ENCODE assay signal across 8 cellular contexts in the genomic region with DNA sequence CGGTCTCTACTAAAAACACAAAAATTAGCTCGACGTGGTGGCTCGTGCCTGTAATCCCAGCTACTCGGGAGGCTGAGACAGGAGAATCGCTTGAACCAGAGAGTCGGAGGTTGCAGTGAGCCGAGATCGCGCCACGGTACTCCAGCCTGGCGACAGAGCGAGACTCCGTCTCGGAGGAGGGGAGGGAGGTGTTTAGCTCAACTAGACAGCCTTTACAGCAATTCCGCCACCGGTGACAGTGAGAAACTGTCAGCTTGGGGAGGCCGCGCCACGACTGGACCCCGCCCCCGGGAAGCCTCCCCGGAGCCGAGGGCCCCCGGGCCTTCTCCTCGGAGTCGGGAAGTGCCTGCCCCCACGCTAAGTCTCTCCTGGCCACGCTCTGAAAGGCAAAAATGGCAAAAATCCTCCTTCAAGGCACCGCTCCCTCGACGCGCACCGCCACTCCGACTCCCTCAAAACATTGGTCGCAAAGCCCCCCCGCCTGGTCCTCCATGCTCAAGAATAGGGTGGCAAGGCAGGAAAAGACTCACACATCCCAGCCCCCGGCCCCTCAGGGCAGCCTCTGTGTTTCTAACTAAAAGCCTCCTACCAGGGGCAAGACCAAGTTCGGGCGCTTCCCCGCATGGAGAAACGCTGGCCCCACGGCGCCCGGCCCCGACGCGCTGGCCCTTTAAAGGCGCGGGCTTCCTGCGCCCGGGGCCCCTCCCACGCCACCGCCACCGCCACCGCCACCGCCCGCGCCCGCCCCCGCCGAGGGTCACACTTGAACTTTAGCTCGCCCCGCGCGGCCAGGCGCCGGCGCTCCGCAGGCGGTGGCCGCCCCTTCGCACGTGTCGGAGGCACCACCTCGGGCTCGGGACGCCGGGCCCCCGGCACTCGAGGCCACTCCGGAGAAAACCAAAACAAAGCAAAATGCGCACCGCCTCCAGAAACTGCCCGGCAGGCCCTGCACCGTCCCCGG. TPM values are rescaled to one million over a fixed set of nuclear protein-coding genes. Genes with fewer than 3 reads are reported as not detected.
DNase-seq lines count a peak whose midpoint lies in the region; ATAC-seq and TF ChIP-seq lines count a peak whose summit lies in the region.

No MANE protein-coding gene starts in this region.

- H3K36me3 Mint-ChIP-seq in activated naive CD4-positive, alpha-beta T cell treated with anti-CD3 and anti-CD28 coated beads, Interleukin-2, amount 50 U/mL, for 72 hours, result peaks cover 32 to 35% of the 10 kb centered on the region in 2 donors

- ATAC-seq in HG02852 (IDR thresholded peaks at IDR 0.05; ENCODE audit: unreplicated experiment), result peak; percentile 20
- ATAC-seq in activated naive CD4-positive, alpha-beta T cell treated with anti-CD3 and anti-CD28 coated beads, Interleukin-2, amount 50 U/mL, for 72 hours, result peak; percentile 30 to 44

- H3K36me3 ChIP-seq in SJCRH30, result no peaks in the 10 kb centered on the region
- no peaks in the 10 kb centered on the region for H3K36me3 ChIP-seq in cardiac muscle cell

- H3K4me1 ChIP-seq in SJCRH30, result peaks cover 7% of the 10 kb centered on the region
- peaks cover 19% of the 10 kb centered on the region for H3K4me1 ChIP-seq in cardiac muscle cell (ENCODE audit: low read depth)

- H3K4me3 ChIP-seq in GM12864 (ENCODE audit: low read depth, low read length) (peak overlapping the region; percentile 60), SJCRH30 (peak overlapping the region; percentile 90), cardiac muscle cell (peak overlapping the region; percentile 93)

- H3K27ac Mint-ChIP-seq in activated naive CD4-positive, alpha-beta T cell treated with anti-CD3 and anti-CD28 coated beads, Interleukin-2, amount 50 U/mL, for 72 hours, result peak overlapping the region; percentile 99

- TF ChIP-seq CTCF in GM12864 (IDR thresholded peaks at IDR 0.05; ENCODE audit: low read depth, low read length, missing control alignments) (no peak), cardiac muscle cell (IDR thresholded peaks at IDR 0.05; ENCODE audit: low read depth, low read length) (no peak)

- no peaks in the 10 kb centered on the region for H3K27me3 ChIP-seq in SJCRH30
- no peaks in the 10 kb centered on the region for H3K27me3 ChIP-seq in cardiac muscle cell

- H3K27ac ChIP-seq in SJCRH30 (peak overlapping the region; percentile 59), cardiac muscle cell (peak overlapping the region; percentile 80)

- no peaks in the 10 kb centered on the region for H3K9me3 Mint-ChIP-seq in activated naive CD4-positive, alpha-beta T cell treated with anti-CD3 and anti-CD28 coated beads, Interleukin-2, amount 50 U/mL, for 72 hours

- no peak for DNase-seq in GM12864 (ENCODE audit: low read depth)
- peak; percentile 58 to 70 for DNase-seq in SJCRH30
- DNase-seq in activated naive CD4-positive, alpha-beta T cell treated with anti-CD3 and anti-CD28 coated beads, Interleukin-2, amount 50 U/mL, for 72 hours (ENCODE audit: low spot score in 2 of 2), result peak; percentile 71 to 74
- DNase-seq in cardiac muscle cell (ENCODE audit: low read depth in 1 of 2, low spot score in 1 of 2), result peak; percentile 55 to 70
- DNase-seq in pons (ENCODE audit: low spot score), result peak; percentile 47
- peak; percentile 76 for DNase-seq in ureter (ENCODE audit: low spot score)
- DNase-seq in NCI-H128 (lab: John Stamatoyannopoulos, UW; ENCODE audit: unreplicated experiment), result no peak

- H3K9me3 ChIP-seq in SJCRH30 (replicated peaks) (no peaks in the 10 kb centered on the region), cardiac muscle cell (ENCODE audit: low read depth) (no peaks in the 10 kb centered on the region)

RNA-seq across cellular contexts. Expression of a gene that starts 2.1 kb away (rescaled TPM):
- total RNA-seq in SJCRH30 (2014; rRNA removed; shearing (Covaris generic)), result 47.0 and 53.7 TPM in 2 replicates
- 10 to 100 TPM; 40.4 to 57.8 TPM for total RNA-seq in activated naive CD4-positive, alpha-beta T cell treated with anti-CD3 and anti-CD28 coated beads, Interleukin-2, amount 50 U/mL, for 72 hours
- 6.8 and 10.5 TPM in 2 replicates for total RNA-seq in cardiac muscle cell
- 14.0 and 24.9 TPM in 2 replicates for polyA plus RNA-seq in cardiac muscle cell
- total RNA-seq in ureter, result 31.4 TPM

Comparison
In these comparisons a context has a peak if more than half of its experiments do, and no peak if none do; other contexts are left out.
1. DNase-seq: peak in SJCRH30 (2 of 2), activated naive CD4-positive, alpha-beta T cell treated with anti-CD3 and anti-CD28 coated beads, Interleukin-2, amount 50 U/mL, for 72 hours (2 of 2), cardiac muscle cell (2 of 2), pons (single experiment) and ureter (single experiment); none in GM12864 (single experiment) and NCI-H128 (single experiment).
2. Peak in every context shown above with its lines, with median percentiles within 50 percentile points of each other: H3K4me3 ChIP-seq.